ENCODE assay signal across 15 cellular contexts in the genomic region with DNA sequence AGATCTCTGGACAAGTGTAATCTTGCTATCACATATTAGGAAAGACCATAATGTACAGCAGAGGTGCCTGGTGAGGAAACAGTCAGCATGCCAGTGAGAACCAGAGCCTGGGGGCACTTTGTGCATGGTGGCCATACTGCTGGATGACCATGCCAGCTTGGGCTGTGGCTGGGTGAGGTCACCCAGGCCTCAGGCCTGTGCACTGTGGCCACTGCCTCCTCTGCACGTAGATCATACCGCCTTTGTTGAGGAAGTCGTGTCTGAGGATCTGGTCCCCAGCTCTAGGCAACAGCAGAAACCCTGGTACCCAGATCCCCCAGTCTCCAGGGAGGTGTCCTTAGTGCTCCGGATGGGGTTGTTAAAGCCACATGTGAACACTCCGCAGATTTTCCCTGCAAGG. TPM values are rescaled to one million over a fixed set of nuclear protein-coding genes. Genes with fewer than 3 reads are reported as not detected.
DNase-seq lines count a peak whose midpoint lies in the region; ATAC-seq, FAIRE-seq and TF ChIP-seq lines count a peak whose summit lies in the region.
"Had no signal": no experiment of that assay in that cellular context is flagged by ENCODE, and none has a peak within 500 bp of the region (broad histone marks: within the 10 kb centered on the region; RNA-seq: fewer than 3 reads in every experiment).

No MANE protein-coding gene starts in this region.

- TF ChIP-seq CTCF in K562 (IDR thresholded peaks at IDR 0.05 in 2 of 3, conservative IDR thresholded peaks at IDR 0.05 in 1 of 3; ENCODE audit: insufficient read depth in 2 of 3, low read depth in 1 of 3, low read length in 3 of 3) (no peak), natural killer cell (IDR thresholded peaks at IDR 0.05) (no peak)

- no peaks in the 10 kb centered on the region; the same call in 2 of the 3 replicates for H3K79me2 ChIP-seq in K562 (ENCODE audit: control insufficient read depth, insufficient read depth, low read length)

- POLR2A ChIA-PET in CD8-positive, alpha-beta memory T cell (lab: Charles Lee), result interaction anchor here (0.6 kb wide), 1 partner anchor 78 kb away, joined by 4 read pairs; no protein-coding TSS in a partner anchor
- POLR2A ChIA-PET in K562 (lab: Yijun Ruan, JAX), result no interaction called here

- peaks cover 0 to 2% (median 0%) of the 10 kb centered on the region in 3 donors for H3K36me3 Mint-ChIP-seq in CD8-positive, alpha-beta memory T cell
- H3K36me3 Mint-ChIP-seq in natural killer cell, result no peaks in the 10 kb centered on the region

- 71% methylated on average over 5 of the region's 5 CpGs for WGBS in K562 (ENCODE audit: insufficient coverage, low coverage, missing lambda C conversion rate)

- H3K9me3 Mint-ChIP-seq in CD8-positive, alpha-beta memory T cell, result no peaks in the 10 kb centered on the region
- no peaks in the 10 kb centered on the region for H3K9me3 Mint-ChIP-seq in natural killer cell

- H3K4me3 ChIP-seq in BLaER1 (no peak overlapping the region; the same call in 1 of the 2 replicates), K562 (no peak overlapping the region)
- no peak overlapping the region for H3K4me3 ChIP-seq in CD8-positive, alpha-beta memory T cell (ENCODE audit: low read length)

- peak overlapping the region; percentile 88 for H3K4me2 ChIP-seq in BLaER1
- H3K4me2 ChIP-seq in K562 (ENCODE audit: insufficient read depth, low read length), result peak overlapping the region; percentile 30; the same call in 1 of the 2 replicates

- H3K9ac ChIP-seq in BLaER1 (0 out of 2 replicates have a peak overlapping the region, but pooled peaks have one; percentile 38), K562 (ENCODE audit: insufficient read depth in 1 of 2, low read depth in 2 of 2, low read length in 2 of 2) (peak overlapping the region in 1 of 2 experiments; percentile 82; a peak in 2 of 4 replicates)

- H3K36me3 ChIP-seq in BLaER1 (0 out of 2 replicates have a peak, but pooled peaks cover 4% of the 10 kb centered on the region), K562 (ENCODE audit: control insufficient read depth, insufficient read depth, low read length) (no peaks in the 10 kb centered on the region)
- H3K36me3 ChIP-seq in CD8-positive, alpha-beta memory T cell (ENCODE audit: insufficient read depth, low read length), result no peaks in the 10 kb centered on the region
- H3K36me3 ChIP-seq: brain microvascular endothelial cell had no signal

- H3K4me3 Mint-ChIP-seq in CD8-positive, alpha-beta memory T cell, result no peak overlapping the region
- peak overlapping the region; percentile 6 for H3K4me3 Mint-ChIP-seq in natural killer cell
- H3K4me3 Mint-ChIP-seq: activated CD8-positive, alpha-beta memory T cell treated with anti-CD3 and anti-CD28 coated beads, Interleukin-2, amount 10 ng/mL, durations not matched to agents 7 days and 5 days had no signal

- TF ChIP-seq POLR2A in K562 (conservative IDR thresholded peaks at IDR 0.05), result no peak

- no peak for TF ChIP-seq EP300 in K562 (IDR thresholded peaks at IDR 0.05; ENCODE audit: low read length)

- H4K20me1 ChIP-seq in BLaER1 (no peaks in the 10 kb centered on the region), K562 (replicated peaks; ENCODE audit: control insufficient read depth, insufficient read depth, low read length) (no peaks in the 10 kb centered on the region)

- no peak overlapping the region for H2AFZ ChIP-seq in K562 (ENCODE audit: low read depth, low read length)

- BruUV-seq in K562 (replicated peaks; lab: Mats Ljungman, UMichigan), result no TSS peak

- no peaks in the 10 kb centered on the region for H3K27me3 Mint-ChIP-seq in CD8-positive, alpha-beta memory T cell
- no peaks in the 10 kb centered on the region for H3K27me3 Mint-ChIP-seq in natural killer cell (ENCODE audit: low read depth in 2 of 2)
- H3K27me3 Mint-ChIP-seq: activated CD8-positive, alpha-beta memory T cell treated with anti-CD3 and anti-CD28 coated beads, Interleukin-2, amount 10 ng/mL, durations not matched to agents 7 days and 5 days had no signal

- H3K27ac ChIP-seq in BLaER1 (0 out of 2 replicates have a peak overlapping the region, but pooled peaks have one; percentile 45), K562 (ENCODE audit: extremely low read depth, low read depth, low read length) (no peak overlapping the region)
- H3K27ac ChIP-seq in CD8-positive, alpha-beta memory T cell (ENCODE audit: low read depth, low read length), result no peak overlapping the region
- H3K27ac ChIP-seq: brain microvascular endothelial cell had no signal

- DNase-seq in CD8-positive, alpha-beta memory T cell, result peak in 1 of 5 donors; percentile 9
- DNase-seq in K562 (ENCODE audit: extremely low read depth in 1 of 4, low spot score in 3 of 4) (no peak), natural killer cell (no peak), germinal center (ENCODE audit: low spot score) (no peak), hypothalamus (lab: John Stamatoyannopoulos, UW) (no peak), NCI-H2196 (lab: John Stamatoyannopoulos, UW; ENCODE audit: unreplicated experiment) (no peak)
- DNase-seq: activated CD8-positive, alpha-beta memory T cell treated with anti-CD3 and anti-CD28 coated beads, Interleukin-2, amount 10 ng/mL, durations not matched to agents 7 days and 5 days; activated naive CD4-positive, alpha-beta T cell treated with anti-CD3 and anti-CD28 coated beads, Interleukin-2, amount 50 U/mL, for 16 hours; brain microvascular endothelial cell; MM.1S; NCI-H1930; NCI-H524; PC-3 had no signal

- intact Hi-C loops in K562 (cut with micrococcal nuclease) (no loop called here), natural killer cell (cut with micrococcal nuclease) (loop anchor here (2.0 to 10.0 kb wide), 6 partner anchors 19 to 365 kb away; a partner anchor contains a TSS)

- no peaks in the 10 kb centered on the region for H3K9me1 ChIP-seq in K562 (ENCODE audit: control insufficient read depth, insufficient read depth, low read length)

- H3K27ac Mint-ChIP-seq in CD8-positive, alpha-beta memory T cell, result peak overlapping the region in 5 of 8 donors; percentile 45 to 84 (median 61)
- peak overlapping the region; percentile 88 to 92 for H3K27ac Mint-ChIP-seq in natural killer cell
- H3K27ac Mint-ChIP-seq: activated CD8-positive, alpha-beta memory T cell treated with anti-CD3 and anti-CD28 coated beads, Interleukin-2, amount 10 ng/mL, durations not matched to agents 7 days and 5 days had no signal

- H3K9me3 ChIP-seq in BLaER1 (no peaks in the 10 kb centered on the region), K562 (replicated peaks; ENCODE audit: control insufficient read depth, insufficient read depth, low read depth, low read length) (no peaks in the 10 kb centered on the region)
- no peaks in the 10 kb centered on the region for H3K9me3 ChIP-seq in CD8-positive, alpha-beta memory T cell (ENCODE audit: low read length)

- H3K4me1 ChIP-seq in BLaER1, result peaks cover 100% of the 10 kb centered on the region
- peaks cover 19% of the 10 kb centered on the region for H3K4me1 ChIP-seq in CD8-positive, alpha-beta memory T cell (ENCODE audit: insufficient read depth, low read length)
- peaks cover 44 to 48% of the 10 kb centered on the region in 2 experiments for H3K4me1 ChIP-seq in K562 (replicated peaks in 1 of 2; ENCODE audit: control insufficient read depth in 2 of 2, insufficient read depth in 2 of 2, low read length in 2 of 2)

- H3K27me3 ChIP-seq in BLaER1 (no peaks in the 10 kb centered on the region), K562 (ENCODE audit: control insufficient read depth in 2 of 2, insufficient read depth in 2 of 2, low read length in 2 of 2) (no peaks in the 10 kb centered on the region)
- no peaks in the 10 kb centered on the region for H3K27me3 ChIP-seq in CD8-positive, alpha-beta memory T cell (ENCODE audit: insufficient read depth, low read length, poor library complexity, severe bottlenecking)
- H3K27me3 ChIP-seq: brain microvascular endothelial cell had no signal

- peaks cover 24 to 36% (median 36%) of the 10 kb centered on the region in 3 donors for H3K4me1 Mint-ChIP-seq in CD8-positive, alpha-beta memory T cell
- peaks cover 60 to 68% of the 10 kb centered on the region in 2 donors for H3K4me1 Mint-ChIP-seq in natural killer cell

- in situ Hi-C loops in K562 (cut with MboI), result no loop called here

- CTCF ChIA-PET in CD8-positive, alpha-beta memory T cell (lab: Charles Lee), result no interaction called here
- CTCF ChIA-PET in K562 (lab: Yijun Ruan, JAX; ENCODE audit: low intra/inter-chr PET ratio), result no interaction called here

- FAIRE-seq in K562 (lab: Jason Lieb, UNC), result no peak

- no peak for TF ChIP-seq RAD21 in K562 (CRISPR knock-in tag; conservative IDR thresholded peaks at IDR 0.05 in 1 of 2, IDR thresholded peaks at IDR 0.05 in 1 of 2)

- ATAC-seq in K562, result no peak
- ATAC-seq in natural killer cell, result no peak
- ATAC-seq in GM21381 (IDR thresholded peaks at IDR 0.05; ENCODE audit: unreplicated experiment), result no peak
- ATAC-seq: activated CD8-positive, alpha-beta memory T cell treated with anti-CD3 and anti-CD28 coated beads, Interleukin-2, amount 10 ng/mL, durations not matched to agents 7 days and 5 days; PC-3 had no signal

TF ChIP-seq in K562, 482 proteins besides CTCF, POLR2A, EP300 and RAD21 (continues in another document):
- TF ChIP-seq SMAD1 (IDR thresholded peaks at IDR 0.05; ENCODE audit: low read depth, low read length, partially characterized antibody), result no peak
- TF ChIP-seq POLR2G (IDR thresholded peaks at IDR 0.05; ENCODE audit: low read depth, low read length), result no peak

RNA-seq across cellular contexts. Expression of a gene that starts 38.9 kb away (rescaled TPM):
- total RNA-seq in CD8-positive, alpha-beta memory T cell, result 10 to 100 TPM; 13.2 TPM
- polyA plus RNA-seq in CD8-positive, alpha-beta memory T cell, result 2.6 TPM
- total RNA-seq in K562 (2011; cell fraction: chromatin; rRNA removed; ENCODE audit: low replicate concordance), result 2.3 and 8.1 TPM in 2 replicates
- 5.5 TPM in 2 replicates for total RNA-seq in K562 (2011; cell fraction: nucleolus; rRNA removed)
- total RNA-seq in K562 (2011; cell fraction: nucleoplasm; rRNA removed), result 4.4 TPM in 2 replicates
- 5.9 and 6.3 TPM in 2 replicates for total RNA-seq in K562 (2014; rRNA removed)
- 2.8 and 5.2 TPM in 2 replicates for total RNA-seq in K562 (2014; rRNA removed; fragmentation: Illumina TruSeq; extraction: Trizol)
- 6.0 and 6.2 TPM in 2 replicates for total RNA-seq in K562 (2015; rRNA removed; fragmentation: Illumina TruSeq; extraction: Trizol)
- 14.2 and 16.7 TPM in 2 replicates for total RNA-seq in K562 (2021)
- 2.0 and 2.5 TPM in 2 replicates for polyA plus RNA-seq in K562 (2011; rRNA removed)
- 3.7 and 4.2 TPM in 2 replicates for polyA plus RNA-seq in K562 (2011; cell fraction: cytosol; rRNA removed)
- 3.1 and 6.2 TPM in 2 replicates for polyA plus RNA-seq in K562 (2011; cell fraction: nucleus; rRNA removed)
- 4.2 and 6.5 TPM in 2 replicates for polyA plus RNA-seq in K562 (2012)
- 4.6 and 8.0 TPM in 2 replicates for polyA plus RNA-seq in K562 (2014; fragmentation: Illumina TruSeq; extraction: Trizol)
- polyA plus RNA-seq in K562 (2014; fragmentation: Nextera tagmentation; extraction: Ambion mirVana), result under 1 TPM; 0.56 to 0.63 TPM
- 4.3 and 6.2 TPM in 2 replicates for polyA plus RNA-seq in K562 (2014; rRNA removed)
- 1.4 and 2.5 TPM in 2 replicates for polyA minus RNA-seq in K562 (2011; rRNA and poly(A)+ RNA removed)
- polyA minus RNA-seq in K562 (2011; cell fraction: cytosol; rRNA and poly(A)+ RNA removed), result 7.5 and 8.4 TPM in 2 replicates
- 2.2 and 3.3 TPM in 2 replicates for polyA minus RNA-seq in K562 (2011; cell fraction: nucleus; rRNA and poly(A)+ RNA removed)
- total RNA-seq in natural killer cell, result 10 to 100 TPM; 26.5 to 43.1 (median 26.6) TPM
